ENCODE assay signal across 10 cellular contexts in the genomic region with DNA sequence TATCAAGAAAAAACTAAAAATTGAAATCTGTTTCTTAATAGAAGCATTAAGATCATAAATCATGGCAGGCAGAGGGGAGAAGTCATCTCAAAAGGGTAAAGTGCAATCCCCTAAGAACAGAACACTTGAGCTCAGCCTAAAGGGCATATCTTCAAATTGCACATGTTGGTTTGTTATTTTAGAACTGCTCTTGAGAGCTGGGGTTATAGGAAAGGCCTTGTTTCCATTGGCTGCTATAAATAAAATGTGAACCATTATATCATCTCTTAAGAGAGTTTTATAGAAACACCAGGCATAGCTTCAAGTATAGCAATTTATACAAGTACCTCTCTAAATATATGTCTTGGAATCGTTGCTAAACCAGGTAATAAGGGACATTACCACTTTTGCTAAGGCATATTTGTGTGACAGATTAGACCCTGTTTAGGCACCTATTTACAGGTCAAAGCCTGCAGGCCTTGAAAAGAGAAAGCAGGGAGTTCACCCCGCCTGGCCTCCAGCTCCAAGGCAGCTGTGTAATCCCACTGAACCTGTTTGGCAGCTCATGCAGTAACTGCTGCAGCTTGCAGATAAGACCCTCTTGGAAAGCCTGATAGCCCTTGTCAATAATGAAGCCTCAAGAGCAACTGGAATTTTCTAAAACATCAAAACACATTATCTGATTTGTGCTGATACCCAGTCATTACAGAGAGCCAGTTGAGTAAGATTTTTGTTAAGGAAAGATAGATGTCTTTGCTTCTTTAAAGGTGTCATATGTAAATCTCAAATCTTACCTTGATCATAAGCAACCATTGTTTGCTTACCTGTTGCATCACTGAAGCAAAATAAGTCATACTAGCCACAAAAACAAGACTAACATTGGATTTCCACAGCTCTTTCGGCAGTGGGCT. TPM values are rescaled to one million over a fixed set of nuclear protein-coding genes. Genes with fewer than 3 reads are reported as not detected.
DNase-seq lines count a peak whose midpoint lies in the region; ATAC-seq and TF ChIP-seq lines count a peak whose summit lies in the region.
"Had no signal": no experiment of that assay in that cellular context is flagged by ENCODE, and none has a peak within 500 bp of the region (broad histone marks: within the 10 kb centered on the region; RNA-seq: fewer than 3 reads in every experiment).

No MANE protein-coding gene starts in this region.

- H3K27me3 Mint-ChIP-seq in activated T-helper 1 cell treated with anti-CD3 and anti-CD28 coated beads, Interleukin-12 subunit alpha, Interleukin-12 subunit beta, Interleukin-2, Interleukin-4 antibody, amounts not matched to agents 30 ng/mL and 10 ng/mL and 1 ng/mL, durations not matched to agents 14 hours and 24 hours and 36 hours (ENCODE audit: insufficient read depth), result peaks cover 36% of the 10 kb centered on the region
- H3K27me3 Mint-ChIP-seq in activated naive CD8-positive, alpha-beta T cell treated with anti-CD3 and anti-CD28 coated beads, Interleukin-2, amount 50 U/mL, for 24 hours, result peaks cover 1% of the 10 kb centered on the region

- no peaks in the 10 kb centered on the region for H3K9me3 ChIP-seq in lung (ENCODE audit: control insufficient read depth in 2 of 2, insufficient read depth in 1 of 2, low read length in 1 of 2)
- H3K9me3 ChIP-seq: BLaER1 treated with 17β-estradiol and CSF1 and Interleukin-3, amounts not matched to agents 10 nM and 100 nM had no signal

- no peaks in the 10 kb centered on the region for H3K9me3 Mint-ChIP-seq in activated T-helper 1 cell treated with anti-CD3 and anti-CD28 coated beads, Interleukin-12 subunit alpha, Interleukin-12 subunit beta, Interleukin-2, Interleukin-4 antibody, amounts not matched to agents 30 ng/mL and 10 ng/mL and 1 ng/mL, durations not matched to agents 14 hours and 24 hours and 36 hours
- no peaks in the 10 kb centered on the region for H3K9me3 Mint-ChIP-seq in activated naive CD8-positive, alpha-beta T cell treated with anti-CD3 and anti-CD28 coated beads, Interleukin-2, amount 50 U/mL, for 24 hours
- H3K9me3 Mint-ChIP-seq: activated B cell treated with CpG ODN at 0.5 μM for 24 hours had no signal

- H3K4me3 Mint-ChIP-seq in activated T-helper 1 cell treated with anti-CD3 and anti-CD28 coated beads, Interleukin-12 subunit alpha, Interleukin-12 subunit beta, Interleukin-2, Interleukin-4 antibody, amounts not matched to agents 30 ng/mL and 10 ng/mL and 1 ng/mL, durations not matched to agents 14 hours and 24 hours and 36 hours, result no peak overlapping the region
- no peak overlapping the region for H3K4me3 Mint-ChIP-seq in activated naive CD8-positive, alpha-beta T cell treated with anti-CD3 and anti-CD28 coated beads, Interleukin-2, amount 50 U/mL, for 24 hours
- H3K4me3 Mint-ChIP-seq: activated B cell treated with CpG ODN at 0.5 μM for 24 hours had no signal

- peak overlapping the region in 1 of 2 donors; percentile 47 for H3K27ac ChIP-seq in lung (ENCODE audit: low read depth in 1 of 2, low read length in 1 of 2)
- H3K27ac ChIP-seq: BLaER1 treated with 17β-estradiol and CSF1 and Interleukin-3, amounts not matched to agents 10 nM and 100 nM had no signal

- peaks cover 0 to 5% of the 10 kb centered on the region in 2 donors for H3K4me1 ChIP-seq in lung (ENCODE audit: control insufficient read depth in 2 of 2, insufficient read depth in 2 of 2, low read length in 2 of 2)
- H3K4me1 ChIP-seq: BLaER1 treated with 17β-estradiol and CSF1 and Interleukin-3, amounts not matched to agents 10 nM and 100 nM had no signal

- H3K4me3 ChIP-seq in lung, result no peak overlapping the region
- H3K4me3 ChIP-seq: BLaER1 treated with 17β-estradiol and CSF1 and Interleukin-3, amounts not matched to agents 10 nM and 100 nM had no signal

- DNase-seq in DMS153 (lab: John Stamatoyannopoulos, UW), result peak; percentile 95
- peak; percentile 93 for DNase-seq in NCI-H2029 (lab: John Stamatoyannopoulos, UW)
- peak; percentile 60 for DNase-seq in ecto neural progenitor cell (ENCODE audit: low spot score)
- peak; percentile 61 for DNase-seq in lung (ENCODE audit: low spot score)
- no peak for DNase-seq in KBM-7
- no peak for DNase-seq in activated T-helper 1 cell treated with anti-CD3 and anti-CD28 coated beads, Interleukin-12 subunit alpha, Interleukin-12 subunit beta, Interleukin-2, Interleukin-4 antibody, amounts not matched to agents 30 ng/mL and 10 ng/mL and 1 ng/mL, durations not matched to agents 14 hours and 24 hours and 36 hours (ENCODE audit: low spot score)
- no peak for DNase-seq in activated naive CD8-positive, alpha-beta T cell treated with anti-CD3 and anti-CD28 coated beads, Interleukin-2, amount 50 U/mL, for 24 hours
- no peak for DNase-seq in EL
- DNase-seq: activated B cell treated with CpG ODN at 0.5 μM for 24 hours had no signal

- no peak for TF ChIP-seq CTCF in lung (IDR thresholded peaks at IDR 0.05; ENCODE audit: control extremely low read depth, extremely low read depth)

- in situ Hi-C loops in KBM-7 (cut with MboI; ENCODE audit: low pct_unique_long_range_greater_than_20kb, low sequenced_read_pairs), result no loop called here

- no peak overlapping the region for H3K27ac Mint-ChIP-seq in activated T-helper 1 cell treated with anti-CD3 and anti-CD28 coated beads, Interleukin-12 subunit alpha, Interleukin-12 subunit beta, Interleukin-2, Interleukin-4 antibody, amounts not matched to agents 30 ng/mL and 10 ng/mL and 1 ng/mL, durations not matched to agents 14 hours and 24 hours and 36 hours
- no peak overlapping the region for H3K27ac Mint-ChIP-seq in activated naive CD8-positive, alpha-beta T cell treated with anti-CD3 and anti-CD28 coated beads, Interleukin-2, amount 50 U/mL, for 24 hours
- H3K27ac Mint-ChIP-seq: activated B cell treated with CpG ODN at 0.5 μM for 24 hours had no signal

- no peaks in the 10 kb centered on the region for H3K36me3 ChIP-seq in lung (ENCODE audit: control insufficient read depth in 2 of 2, insufficient read depth in 2 of 2, low read length in 2 of 2)
- H3K36me3 ChIP-seq: BLaER1 treated with 17β-estradiol and CSF1 and Interleukin-3, amounts not matched to agents 10 nM and 100 nM had no signal

- ATAC-seq in lung (ENCODE audit: insufficient read depth, low FRiP score), result peak; percentile 23
- ATAC-seq in activated naive CD8-positive, alpha-beta T cell treated with anti-CD3 and anti-CD28 coated beads, Interleukin-2, amount 50 U/mL, for 24 hours, result no peak

- H3K27me3 ChIP-seq in lung (ENCODE audit: control insufficient read depth, insufficient read depth), result no peaks in the 10 kb centered on the region
- H3K27me3 ChIP-seq: BLaER1 treated with 17β-estradiol and CSF1 and Interleukin-3, amounts not matched to agents 10 nM and 100 nM had no signal

- intact Hi-C loops in activated T-helper 1 cell treated with anti-CD3 and anti-CD28 coated beads, Interleukin-12 subunit alpha, Interleukin-12 subunit beta, Interleukin-2, Interleukin-4 antibody, amounts not matched to agents 30 ng/mL and 10 ng/mL and 1 ng/mL, durations not matched to agents 14 hours and 24 hours and 36 hours (cut with micrococcal nuclease), result no loop called here

- no peaks in the 10 kb centered on the region for H3K4me1 Mint-ChIP-seq in activated T-helper 1 cell treated with anti-CD3 and anti-CD28 coated beads, Interleukin-12 subunit alpha, Interleukin-12 subunit beta, Interleukin-2, Interleukin-4 antibody, amounts not matched to agents 30 ng/mL and 10 ng/mL and 1 ng/mL, durations not matched to agents 14 hours and 24 hours and 36 hours (ENCODE audit: low read depth)
- no peaks in the 10 kb centered on the region for H3K4me1 Mint-ChIP-seq in activated naive CD8-positive, alpha-beta T cell treated with anti-CD3 and anti-CD28 coated beads, Interleukin-2, amount 50 U/mL, for 24 hours
- H3K4me1 Mint-ChIP-seq: activated B cell treated with CpG ODN at 0.5 μM for 24 hours had no signal

- WGBS in lung, 2 donors, result 47 to 51% methylated on average over 3 of the region's 3 CpGs

- no peaks in the 10 kb centered on the region for H3K36me3 Mint-ChIP-seq in activated T-helper 1 cell treated with anti-CD3 and anti-CD28 coated beads, Interleukin-12 subunit alpha, Interleukin-12 subunit beta, Interleukin-2, Interleukin-4 antibody, amounts not matched to agents 30 ng/mL and 10 ng/mL and 1 ng/mL, durations not matched to agents 14 hours and 24 hours and 36 hours (ENCODE audit: low read depth)
- H3K36me3 Mint-ChIP-seq in activated naive CD8-positive, alpha-beta T cell treated with anti-CD3 and anti-CD28 coated beads, Interleukin-2, amount 50 U/mL, for 24 hours (ENCODE audit: low read depth), result no peaks in the 10 kb centered on the region

RNA-seq across cellular contexts. Expression of a gene that starts 24.2 kb away (rescaled TPM):
- 10 to 100 TPM; 18.3 to 48.9 TPM for total RNA-seq in lung
- polyA plus RNA-seq in lung, result 1 to 10 TPM; 1.9 to 2.4 TPM
- 0.76 and 0.83 TPM in 2 replicates for total RNA-seq in activated T-helper 1 cell treated with anti-CD3 and anti-CD28 coated beads, Interleukin-12 subunit alpha, Interleukin-12 subunit beta, Interleukin-2, Interleukin-4 antibody, amounts not matched to agents 30 ng/mL and 10 ng/mL and 1 ng/mL, durations not matched to agents 14 hours and 24 hours and 36 hours

RNA-seq across cellular contexts. Expression of a gene that starts 34.5 kb away (rescaled TPM):
- 10 to 100 TPM; 20.9 to 38.2 TPM for total RNA-seq in lung
- 10 to 100 TPM; 18.8 to 35.7 TPM for polyA plus RNA-seq in lung
- 30.9 and 31.6 TPM in 2 replicates for total RNA-seq in activated T-helper 1 cell treated with anti-CD3 and anti-CD28 coated beads, Interleukin-12 subunit alpha, Interleukin-12 subunit beta, Interleukin-2, Interleukin-4 antibody, amounts not matched to agents 30 ng/mL and 10 ng/mL and 1 ng/mL, durations not matched to agents 14 hours and 24 hours and 36 hours

RNA-seq across cellular contexts. Expression of a gene that starts 51.5 kb away (rescaled TPM):
- total RNA-seq in lung, result 10 to 100 TPM; 26.2 to 32.3 TPM
- polyA plus RNA-seq in lung, result 10 to 100 TPM in 1 of 2 donors, 1 to 10 TPM in 1; 9.9 to 11.3 TPM
- total RNA-seq in activated T-helper 1 cell treated with anti-CD3 and anti-CD28 coated beads, Interleukin-12 subunit alpha, Interleukin-12 subunit beta, Interleukin-2, Interleukin-4 antibody, amounts not matched to agents 30 ng/mL and 10 ng/mL and 1 ng/mL, durations not matched to agents 14 hours and 24 hours and 36 hours, result 25.1 and 28.8 TPM in 2 replicates

Comparison
In these comparisons a context has a peak if more than half of its experiments do, and no peak if none do; other contexts are left out.
1. DNase-seq: peak in DMS153 (single experiment), NCI-H2029 (single experiment), ecto neural progenitor cell (single experiment) and lung (single experiment); none in KBM-7 (single experiment), activated T-helper 1 cell treated with anti-CD3 and anti-CD28 coated beads, Interleukin-12 subunit alpha, Interleukin-12 subunit beta, Interleukin-2, Interleukin-4 antibody, amounts not matched to agents 30 ng/mL and 10 ng/mL and 1 ng/mL, durations not matched to agents 14 hours and 24 hours and 36 hours (single experiment), activated naive CD8-positive, alpha-beta T cell treated with anti-CD3 and anti-CD28 coated beads, Interleukin-2, amount 50 U/mL, for 24 hours (single experiment) and EL (single experiment).
2. RNA of a gene that starts 24.2 kb away (total RNA-seq): 18.3 to 48.9 TPM in lung; 0.76 to 0.83 TPM in activated T-helper 1 cell treated with anti-CD3 and anti-CD28 coated beads, Interleukin-12 subunit alpha, Interleukin-12 subunit beta, Interleukin-2, Interleukin-4 antibody, amounts not matched to agents 30 ng/mL and 10 ng/mL and 1 ng/mL, durations not matched to agents 14 hours and 24 hours and 36 hours; every median in the first group is over 10 times any median in the second.